8 cellular contexts compared by ENCODE assay signal in genomic region chr7:152463714-152464311, GRCh38. TPM values are rescaled to one million over a fixed set of nuclear protein-coding genes. Genes with fewer than 3 reads are reported as not detected.
DNase-seq lines count a peak whose midpoint lies in the region; ATAC-seq, FAIRE-seq and TF ChIP-seq lines count a peak whose summit lies in the region.

No MANE protein-coding gene starts in this region.

- peak overlapping the region; percentile 92 to 96 (median 94) for H3K4me3 ChIP-seq in HepG2 (replicated peaks in 1 of 3; ENCODE audit: insufficient read depth in 1 of 3, low read depth in 2 of 3, low read length in 3 of 3)

- H3K27me3 ChIP-seq in HepG2 (ENCODE audit: control insufficient read depth in 1 of 2, insufficient read depth in 2 of 2, low read length in 2 of 2): no peaks in the 10 kb centered on the region; a peak in 1 of 5 replicates

- peaks cover 12% of the 10 kb centered on the region for H3K36me3 Mint-ChIP-seq in dendritic cell treated with granulocyte-macrophage colony-stimulating factor and Interleukin-4, amounts not matched to agents 40 ng/mL and 50 ng/mL, for 4 days (ENCODE audit: low read depth)

- H3K9me3 Mint-ChIP-seq in dendritic cell treated with granulocyte-macrophage colony-stimulating factor and Interleukin-4, amounts not matched to agents 40 ng/mL and 50 ng/mL, for 4 days: no peaks in the 10 kb centered on the region

- peak overlapping the region; percentile 98 for H3K4me3 Mint-ChIP-seq in dendritic cell treated with granulocyte-macrophage colony-stimulating factor and Interleukin-4, amounts not matched to agents 40 ng/mL and 50 ng/mL, for 4 days

- CTCF ChIA-PET in HepG2 (lab: Yijun Ruan, JAX; ENCODE audit: low intra/inter-chr PET ratio, low total read pairs): no interaction called here

- no peaks in the 10 kb centered on the region for H4K20me1 ChIP-seq in HepG2 (ENCODE audit: insufficient read depth, low read length)

- no peaks in the 10 kb centered on the region for H3K79me2 ChIP-seq in HepG2 (ENCODE audit: insufficient read depth, low read length)

- H3K9ac ChIP-seq in HepG2 (ENCODE audit: insufficient read depth, low read depth, low read length): peak overlapping the region; percentile 97

- H3K36me3 ChIP-seq in HepG2 (replicated peaks in 1 of 2; ENCODE audit: control insufficient read depth in 1 of 2, insufficient read depth in 2 of 2, low read length in 2 of 2): no peaks in the 10 kb centered on the region

- TF ChIP-seq RAD21 in HepG2 (CRISPR knock-in tag; IDR thresholded peaks at IDR 0.05): peak; percentile 60; the same call in 1 of the 2 replicates

- TF ChIP-seq CTCF in C4-2B (conservative IDR thresholded peaks at IDR 0.05) (no peak), HepG2 (CRISPR knock-in tag; IDR thresholded peaks at IDR 0.05) (no peak)

- peaks cover 37% of the 10 kb centered on the region for H3K4me1 ChIP-seq in HepG2 (ENCODE audit: insufficient read depth, low read length)

- TF ChIP-seq EP300 in HepG2 (IDR thresholded peaks at IDR 0.05; ENCODE audit: low read depth in 2 of 2, low read length in 2 of 2) (peak in 1 of 2 experiments; percentile 25; a peak in 1 of 4 replicates), HepG2 (CRISPR knock-in tag; IDR thresholded peaks at IDR 0.05; ENCODE audit: borderline replicate concordance) (no peak)

- TF ChIP-seq POLR2A in HepG2 (IDR thresholded peaks at IDR 0.05; ENCODE audit: insufficient read depth in 1 of 2, low read depth in 2 of 2, low read length in 2 of 2): peak; percentile 50 to 71; a peak in 3 of 4 replicates

- POLR2A ChIA-PET in HepG2 (lab: Yijun Ruan, JAX): interaction anchor here (0.6 to 1.0 kb wide), 3 partner anchors 29 to 61 kb away, joined by 3 to 4 read pairs (median 4); no protein-coding TSS in a partner anchor

- H3K4me2 ChIP-seq in HepG2 (ENCODE audit: low read depth, low read length): peak overlapping the region; percentile 89

- no peak overlapping the region for H2AFZ ChIP-seq in HepG2 (ENCODE audit: low read length)

- H3K4me1 Mint-ChIP-seq in dendritic cell treated with granulocyte-macrophage colony-stimulating factor and Interleukin-4, amounts not matched to agents 40 ng/mL and 50 ng/mL, for 4 days (ENCODE audit: low read depth): peaks cover 33% of the 10 kb centered on the region

- H3K9me3 ChIP-seq in HepG2 (ENCODE audit: low read length): no peaks in the 10 kb centered on the region

- WGBS in HepG2 (ENCODE audit: low lambda C conversion rate): 0% methylated on average over 11 of the region's 70 CpGs

- peak; percentile 83 for ATAC-seq in GM19372 (IDR thresholded peaks at IDR 0.05; ENCODE audit: low read depth, unreplicated experiment)
- ATAC-seq in HG03521 (IDR thresholded peaks at IDR 0.05; ENCODE audit: unreplicated experiment): peak; percentile 85
- peak; percentile 87 for ATAC-seq in HepG2

- in situ Hi-C loops in HepG2 (cut with HindIII; ENCODE audit: extremely low pct_ligation_motif_present, low pct_unique_long_range_greater_than_20kb): no loop called here

- BruUV-seq in HepG2 (replicated peaks; lab: Mats Ljungman, UMichigan): no TSS peak

- peak overlapping the region; percentile 96 for H3K27ac Mint-ChIP-seq in dendritic cell treated with granulocyte-macrophage colony-stimulating factor and Interleukin-4, amounts not matched to agents 40 ng/mL and 50 ng/mL, for 4 days

- H3K27ac ChIP-seq in C4-2B (peak overlapping the region; percentile 99), HepG2 (ENCODE audit: extremely low read length, insufficient read depth, low read length) (peak overlapping the region; percentile 98)

- intact Hi-C loops in dendritic cell treated with granulocyte-macrophage colony-stimulating factor and Interleukin-4, amounts not matched to agents 40 ng/mL and 50 ng/mL, for 4 days (cut with micrococcal nuclease): loop anchor here (2.0 to 10.0 kb wide), 3 partner anchors 27 to 211 kb away; partner anchors contain the start of genes KMT2C and XRCC2
- intact Hi-C loops in HepG2 (cut with micrococcal nuclease; ENCODE audit: unreplicated experiment): loop anchor here (2.0 to 10.0 kb wide), 4 partner anchors 27 to 361 kb away; partner anchors contain the start of gene KMT2C

- no peaks in the 10 kb centered on the region for H3K27me3 Mint-ChIP-seq in dendritic cell treated with granulocyte-macrophage colony-stimulating factor and Interleukin-4, amounts not matched to agents 40 ng/mL and 50 ng/mL, for 4 days

- FAIRE-seq in HepG2 (lab: Jason Lieb, UNC): no peak

- DNase-seq in NCI-H69 (lab: John Stamatoyannopoulos, UW) (peak; percentile 100), HepG2 (ENCODE audit: low spot score) (peak; percentile 96)
- DNase-seq in activated CD4-positive, alpha-beta T cell treated with anti-CD3 and anti-CD28 coated beads, Interleukin-2, amount 50 U/mL, for 24 hours (ENCODE audit: low read depth in 1 of 2, low spot score in 1 of 2): peak; percentile 99 to 100
- peak; percentile 99 for DNase-seq in stimulated activated CD4-positive, alpha-beta T cell treated with anti-CD3 and anti-CD28 coated beads, Interleukin-2, amount 100 ng/mL, for 48 hours

TF ChIP-seq in HepG2, 621 proteins besides CTCF, POLR2A, EP300 and RAD21 (continues in another document):
- TF ChIP-seq ZSCAN21 (CRISPR knock-in tag; IDR thresholded peaks at IDR 0.05; ENCODE audit: borderline replicate concordance) (no peak), BRF2 (CRISPR knock-in tag; IDR thresholded peaks at IDR 0.05) (0 out of 2 replicates have a peak, but pooled peaks have one; percentile 33), MLXIP (CRISPR knock-in tag; IDR thresholded peaks at IDR 0.05; ENCODE audit: borderline replicate concordance) (no peak)

RNA-seq across cellular contexts. Expression of gene KMT2C, which starts 28.0 kb away (rescaled TPM):
- 14.4 and 22.9 TPM in 2 replicates for total RNA-seq in HepG2 (2016; rRNA removed; fragmentation: Illumina TruSeq; extraction: Trizol)
- total RNA-seq in HepG2 (2016; cell fraction: cytosol; rRNA removed; fragmentation: Illumina TruSeq; extraction: Trizol; ENCODE audit: low read depth): 27.0 and 27.7 TPM in 2 replicates
- 14.4 and 19.1 TPM in 2 replicates for total RNA-seq in HepG2 (2016; cell fraction: insoluble cytoplasmic fraction; rRNA removed; fragmentation: Illumina TruSeq; extraction: Trizol)
- total RNA-seq in HepG2 (2016; cell fraction: membrane; rRNA removed; fragmentation: Illumina TruSeq; extraction: Trizol): 17.0 and 21.9 TPM in 2 replicates
- 48.1 and 51.6 TPM in 2 replicates for total RNA-seq in HepG2 (2016; cell fraction: nucleus; rRNA removed; fragmentation: Illumina TruSeq; extraction: Trizol)
- 7.1 and 7.5 TPM in 2 replicates for polyA plus RNA-seq in HepG2 (2011; rRNA removed)
- polyA plus RNA-seq in HepG2 (2011; cell fraction: cytosol; rRNA removed): 4.1 and 6.3 TPM in 2 replicates
- 15.2 and 17.5 TPM in 2 replicates for polyA plus RNA-seq in HepG2 (2011; cell fraction: nucleus; rRNA removed)
- 11.9 and 12.7 TPM in 2 replicates for polyA plus RNA-seq in HepG2 (2012)
- polyA plus RNA-seq in HepG2 (2016; cell fraction: cytosol; fragmentation: Illumina TruSeq; extraction: Trizol; ENCODE audit: low read depth): 0.25 and 0.36 TPM in 2 replicates
- polyA plus RNA-seq in HepG2 (2016; cell fraction: insoluble cytoplasmic fraction; fragmentation: Illumina TruSeq; extraction: Trizol; ENCODE audit: low read depth): 5.8 and 7.4 TPM in 2 replicates
- polyA plus RNA-seq in HepG2 (2016; cell fraction: membrane; fragmentation: Illumina TruSeq; extraction: Trizol; ENCODE audit: low read depth): 0.54 and 1.00 TPM in 2 replicates
- 14.9 and 20.0 TPM in 2 replicates for polyA plus RNA-seq in HepG2 (2016; cell fraction: nucleus; fragmentation: Illumina TruSeq; extraction: Trizol; ENCODE audit: insufficient read depth, low read depth)
- 22.0 and 25.5 TPM in 2 replicates for polyA minus RNA-seq in HepG2 (2011; rRNA and poly(A)+ RNA removed; ENCODE audit: low replicate concordance)
- 17.4 and 19.6 TPM in 2 replicates for polyA minus RNA-seq in HepG2 (2011; cell fraction: cytosol; rRNA and poly(A)+ RNA removed)
- polyA minus RNA-seq in HepG2 (2011; cell fraction: nucleus; rRNA and poly(A)+ RNA removed): 87.2 and 102 TPM in 2 replicates

Comparison
In these comparisons a context has a peak if more than half of its experiments do, and no peak if none do; other contexts are left out.
1. Peak in every context shown above with its lines: DNase-seq, ATAC-seq, H3K4me3 ChIP-seq and H3K27ac ChIP-seq.